In the genomic region with DNA sequence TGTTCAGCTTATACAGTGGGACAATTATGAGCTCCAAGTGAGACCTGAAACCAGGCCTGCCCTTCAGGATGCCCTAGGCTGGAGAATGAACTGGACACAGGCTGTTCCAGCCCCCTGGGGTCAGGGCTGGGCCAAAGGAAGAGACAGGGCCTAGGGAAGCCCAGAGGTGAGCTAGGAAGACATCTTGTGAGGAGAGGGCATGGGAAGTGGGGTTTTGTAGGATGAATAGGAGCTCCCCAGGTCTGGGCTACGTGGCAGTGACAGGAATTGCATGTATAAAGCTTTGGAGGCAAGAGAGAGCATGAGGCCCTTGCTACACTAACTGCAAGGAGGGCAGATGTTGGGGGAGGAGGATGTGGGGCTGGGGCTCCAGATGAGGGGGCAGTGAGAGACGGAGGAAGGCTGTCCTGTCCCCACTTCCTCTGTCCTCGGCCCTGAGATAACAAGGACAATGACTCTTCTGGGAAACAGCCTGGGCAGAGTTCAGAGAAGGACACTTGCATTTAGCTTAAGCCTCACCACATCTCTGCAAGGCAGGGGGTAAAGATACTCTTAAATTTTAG, we compare ENCODE assay signal across 9 cellular contexts. TPM values are rescaled to one million over a fixed set of nuclear protein-coding genes. Genes with fewer than 3 reads are reported as not detected.
A peak's percentile ranks its signal among the peaks of the same experiment; 100 is the strongest.
DNase-seq lines count a peak whose midpoint lies in the region; ATAC-seq, FAIRE-seq and TF ChIP-seq lines count a peak whose summit lies in the region.
"Had no signal": no experiment of that assay in that cellular context is flagged by ENCODE, and none has a peak within 500 bp of the region (broad histone marks: within the 10 kb centered on the region; RNA-seq: fewer than 3 reads in every experiment).

No MANE protein-coding gene starts in this region.

- H3K27me3 ChIP-seq in GM23338 (ENCODE audit: insufficient read depth) = peaks cover 11% of the 10 kb centered on the region

- no peak overlapping the region for H3K27ac ChIP-seq in GM23338 (ENCODE audit: low read depth)

- H3K27ac Mint-ChIP-seq in GM23338 = no peak overlapping the region
- peak overlapping the region; percentile 26 for H3K27ac Mint-ChIP-seq in activated CD8-positive, alpha-beta T cell treated with anti-CD3 and anti-CD28 coated beads for 36 hours
- H3K27ac Mint-ChIP-seq in natural killer cell treated with Interleukin-12 subunit alpha and Interleukin-12 subunit beta and Interleukin-15 and Interleukin-18, amount 100 ng/mL, for 72 hours = no peak overlapping the region
- H3K27ac Mint-ChIP-seq: activated CD4-positive, alpha-beta T cell treated with anti-CD3 and anti-CD28 coated beads, Interleukin-2, amount 10 ng/mL, durations not matched to agents 7 days and 5 days; memory B cell had no signal

- peaks cover 11% of the 10 kb centered on the region for H3K4me1 Mint-ChIP-seq in GM23338
- H3K4me1 Mint-ChIP-seq in activated CD8-positive, alpha-beta T cell treated with anti-CD3 and anti-CD28 coated beads for 36 hours (ENCODE audit: low read depth) = peaks cover 11% of the 10 kb centered on the region
- peaks cover 7 to 8% of the 10 kb centered on the region in 2 donors for H3K4me1 Mint-ChIP-seq in natural killer cell treated with Interleukin-12 subunit alpha and Interleukin-12 subunit beta and Interleukin-15 and Interleukin-18, amount 100 ng/mL, for 72 hours (ENCODE audit: low read depth in 2 of 2)

- DNase-seq in GM23338 (ENCODE audit: low spot score) = no peak
- DNase-seq in activated CD8-positive, alpha-beta T cell treated with anti-CD3 and anti-CD28 coated beads for 36 hours = no peak
- no peak for DNase-seq in natural killer cell treated with Interleukin-12 subunit alpha and Interleukin-12 subunit beta and Interleukin-15 and Interleukin-18, amount 100 ng/mL, for 72 hours (ENCODE audit: low spot score)
- no peak for DNase-seq in RCC 7860 (ENCODE audit: low spot score)
- no peak for DNase-seq in EL
- DNase-seq in NCI-H526 (lab: John Stamatoyannopoulos, UW) = no peak
- DNase-seq: activated CD4-positive, alpha-beta T cell treated with anti-CD3 and anti-CD28 coated beads, Interleukin-2, amount 10 ng/mL, durations not matched to agents 7 days and 5 days; NCI-H510A had no signal

- H3K4me2 ChIP-seq in GM23338 = peak overlapping the region; percentile 95; the same call in 1 of the 2 replicates

- no peak for ATAC-seq in GM23338
- no peak for ATAC-seq in activated CD8-positive, alpha-beta T cell treated with anti-CD3 and anti-CD28 coated beads for 36 hours
- ATAC-seq in natural killer cell treated with Interleukin-12 subunit alpha and Interleukin-12 subunit beta and Interleukin-15 and Interleukin-18, amount 100 ng/mL, for 72 hours = no peak

- no peaks in the 10 kb centered on the region for H3K9me2 ChIP-seq in GM23338 (ENCODE audit: insufficient read depth)

- peaks cover 13% of the 10 kb centered on the region for H3K36me3 Mint-ChIP-seq in GM23338 (ENCODE audit: low read depth)
- peaks cover 9% of the 10 kb centered on the region for H3K36me3 Mint-ChIP-seq in activated CD8-positive, alpha-beta T cell treated with anti-CD3 and anti-CD28 coated beads for 36 hours (ENCODE audit: low read depth)
- H3K36me3 Mint-ChIP-seq in natural killer cell treated with Interleukin-12 subunit alpha and Interleukin-12 subunit beta and Interleukin-15 and Interleukin-18, amount 100 ng/mL, for 72 hours = no peaks in the 10 kb centered on the region

- peak overlapping the region; percentile 64; the same call in 1 of the 2 replicates for H3K4me3 ChIP-seq in GM23338

- no peaks in the 10 kb centered on the region for H4K20me1 ChIP-seq in GM23338 (replicated peaks; ENCODE audit: insufficient read depth)

- POLR2A ChIA-PET in activated CD8-positive, alpha-beta T cell treated with anti-CD3 and anti-CD28 coated beads for 36 hours (lab: Charles Lee) = interaction anchor here (0.6 to 1.3 kb wide), 4 partner anchors 12 to 90 kb away, joined by 3 to 4 read pairs (median 3); partner anchors contain the start of gene MFSD12

- CTCF ChIA-PET in activated CD8-positive, alpha-beta T cell treated with anti-CD3 and anti-CD28 coated beads for 36 hours (lab: Charles Lee) = interaction anchor here (1.0 to 1.4 kb wide), 5 partner anchors 17 to 84 kb away, joined by 3 to 5 read pairs (median 3); partner anchors contain the start of gene GIPC3

- H3K4me3 Mint-ChIP-seq in GM23338 = peak overlapping the region; percentile 69; the same call in 2 of the 3 replicates
- H3K4me3 Mint-ChIP-seq in activated CD8-positive, alpha-beta T cell treated with anti-CD3 and anti-CD28 coated beads for 36 hours = peak overlapping the region; percentile 41
- peak overlapping the region; percentile 63 for H3K4me3 Mint-ChIP-seq in natural killer cell treated with Interleukin-12 subunit alpha and Interleukin-12 subunit beta and Interleukin-15 and Interleukin-18, amount 100 ng/mL, for 72 hours
- H3K4me3 Mint-ChIP-seq: activated CD4-positive, alpha-beta T cell treated with anti-CD3 and anti-CD28 coated beads, Interleukin-2, amount 10 ng/mL, durations not matched to agents 7 days and 5 days had no signal

- no peaks in the 10 kb centered on the region for H3K79me2 ChIP-seq in GM23338 (replicated peaks; ENCODE audit: insufficient read depth)

- intact Hi-C loops in activated CD8-positive, alpha-beta T cell treated with anti-CD3 and anti-CD28 coated beads for 36 hours (cut with micrococcal nuclease) = no loop called here

- FAIRE-seq in RCC 7860 (lab: Jason Lieb, UNC) = no peak

- no peak overlapping the region for H2AFZ ChIP-seq in GM23338

- peaks cover 4% of the 10 kb centered on the region; the same call in 1 of the 2 replicates for H3F3A ChIP-seq in GM23338 (replicated peaks; ENCODE audit: low read depth)

- H3K4me1 ChIP-seq in GM23338 (ENCODE audit: insufficient read depth) = peaks cover 10% of the 10 kb centered on the region

- no peaks in the 10 kb centered on the region for H3K36me3 ChIP-seq in GM23338 (ENCODE audit: insufficient read depth)

- peaks cover 4% of the 10 kb centered on the region for H3K27me3 Mint-ChIP-seq in GM23338 (ENCODE audit: insufficient read depth, low read depth, poor library complexity)
- no peaks in the 10 kb centered on the region for H3K27me3 Mint-ChIP-seq in activated CD8-positive, alpha-beta T cell treated with anti-CD3 and anti-CD28 coated beads for 36 hours
- no peaks in the 10 kb centered on the region for H3K27me3 Mint-ChIP-seq in natural killer cell treated with Interleukin-12 subunit alpha and Interleukin-12 subunit beta and Interleukin-15 and Interleukin-18, amount 100 ng/mL, for 72 hours

- no peak for TF ChIP-seq CTCF in GM23338 (conservative IDR thresholded peaks at IDR 0.05; ENCODE audit: low read depth in 2 of 2)
- no peak for TF ChIP-seq CTCF in activated CD8-positive, alpha-beta T cell treated with anti-CD3 and anti-CD28 coated beads for 36 hours (IDR thresholded peaks at IDR 0.05)

- H3K9me3 Mint-ChIP-seq in GM23338 = no peaks in the 10 kb centered on the region
- no peaks in the 10 kb centered on the region for H3K9me3 Mint-ChIP-seq in activated CD8-positive, alpha-beta T cell treated with anti-CD3 and anti-CD28 coated beads for 36 hours
- no peaks in the 10 kb centered on the region for H3K9me3 Mint-ChIP-seq in natural killer cell treated with Interleukin-12 subunit alpha and Interleukin-12 subunit beta and Interleukin-15 and Interleukin-18, amount 100 ng/mL, for 72 hours
- H3K9me3 Mint-ChIP-seq: activated CD4-positive, alpha-beta T cell treated with anti-CD3 and anti-CD28 coated beads, Interleukin-2, amount 10 ng/mL, durations not matched to agents 7 days and 5 days; memory B cell had no signal

TF ChIP-seq in GM23338, 12 proteins besides CTCF, POLR2A, EP300 and RAD21 (continues in another document):
- TF ChIP-seq NANOG (IDR thresholded peaks at IDR 0.05; ENCODE audit: borderline replicate concordance) = no peak
- TF ChIP-seq, protein P1, sequence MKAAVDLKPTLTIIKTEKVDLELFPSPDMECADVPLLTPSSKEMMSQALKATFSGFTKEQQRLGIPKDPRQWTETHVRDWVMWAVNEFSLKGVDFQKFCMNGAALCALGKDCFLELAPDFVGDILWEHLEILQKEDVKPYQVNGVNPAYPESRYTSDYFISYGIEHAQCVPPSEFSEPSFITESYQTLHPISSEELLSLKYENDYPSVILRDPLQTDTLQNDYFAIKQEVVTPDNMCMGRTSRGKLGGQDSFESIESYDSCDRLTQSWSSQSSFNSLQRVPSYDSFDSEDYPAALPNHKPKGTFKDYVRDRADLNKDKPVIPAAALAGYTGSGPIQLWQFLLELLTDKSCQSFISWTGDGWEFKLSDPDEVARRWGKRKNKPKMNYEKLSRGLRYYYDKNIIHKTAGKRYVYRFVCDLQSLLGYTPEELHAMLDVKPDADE (IDR thresholded peaks at IDR 0.05) = no peak

RNA-seq across cellular contexts. Expression of gene TBXA2R, which starts 1.5 kb away (rescaled TPM):
- 0.73 and 0.82 TPM in 2 replicates for total RNA-seq in GM23338 (2014; rRNA removed; shearing (Covaris generic))
- polyA plus RNA-seq in GM23338 (2016; fragmentation: Nextera tagmentation; extraction: Ambion mirVana) = 0.42 and 0.47 TPM in 2 replicates
- 1 to 10 TPM; 2.7 to 3.0 TPM for total RNA-seq in activated CD8-positive, alpha-beta T cell treated with anti-CD3 and anti-CD28 coated beads for 36 hours
- under 1 TPM in 1 of 2 donors, not detected in 1; 0.28 TPM for total RNA-seq in natural killer cell treated with Interleukin-12 subunit alpha and Interleukin-12 subunit beta and Interleukin-15 and Interleukin-18, amount 100 ng/mL, for 72 hours

RNA-seq across cellular contexts. Expression of gene CACTIN, which starts 18.4 kb away (rescaled TPM):
- total RNA-seq in GM23338 (2014; rRNA removed; shearing (Covaris generic)) = 47.4 and 47.7 TPM in 2 replicates
- 14.3 and 16.9 TPM in 2 replicates for polyA plus RNA-seq in GM23338 (2016; fragmentation: Nextera tagmentation; extraction: Ambion mirVana)
- 10 to 100 TPM; 25.9 to 28.5 TPM for total RNA-seq in activated CD8-positive, alpha-beta T cell treated with anti-CD3 and anti-CD28 coated beads for 36 hours
- 10 to 100 TPM; 28.9 to 44.7 TPM for total RNA-seq in natural killer cell treated with Interleukin-12 subunit alpha and Interleukin-12 subunit beta and Interleukin-15 and Interleukin-18, amount 100 ng/mL, for 72 hours

RNA-seq across cellular contexts. Expression of gene GIPC3, which starts 22.9 kb away (rescaled TPM):
- total RNA-seq in GM23338 (2014; rRNA removed; shearing (Covaris generic)) = 0.59 and 1.6 TPM in 2 replicates
- 0.26 and 0.48 TPM in 2 replicates for polyA plus RNA-seq in GM23338 (2016; fragmentation: Nextera tagmentation; extraction: Ambion mirVana)
- total RNA-seq in activated CD8-positive, alpha-beta T cell treated with anti-CD3 and anti-CD28 coated beads for 36 hours = under 1 TPM; 0.09 to 0.14 TPM
- under 1 TPM; 0.25 to 0.40 TPM for total RNA-seq in natural killer cell treated with Interleukin-12 subunit alpha and Interleukin-12 subunit beta and Interleukin-15 and Interleukin-18, amount 100 ng/mL, for 72 hours

RNA-seq across cellular contexts. Expression of gene HMG20B, which starts 35.4 kb away (rescaled TPM):
- total RNA-seq in GM23338 (2014; rRNA removed; shearing (Covaris generic)) = 107 and 130 TPM in 2 replicates
- polyA plus RNA-seq in GM23338 (2016; fragmentation: Nextera tagmentation; extraction: Ambion mirVana) = 74.1 and 77.8 TPM in 2 replicates
- total RNA-seq in activated CD8-positive, alpha-beta T cell treated with anti-CD3 and anti-CD28 coated beads for 36 hours = 10 to 100 TPM; 42.7 to 47.3 TPM
- total RNA-seq in natural killer cell treated with Interleukin-12 subunit alpha and Interleukin-12 subunit beta and Interleukin-15 and Interleukin-18, amount 100 ng/mL, for 72 hours = 10 to 100 TPM; 38.2 to 48.0 TPM

RNA-seq across cellular contexts. Expression of gene MFSD12, which starts 50.8 kb away (rescaled TPM):
- 75.5 and 91.1 TPM in 2 replicates for total RNA-seq in GM23338 (2014; rRNA removed; shearing (Covaris generic))
- 35.3 and 36.1 TPM in 2 replicates for polyA plus RNA-seq in GM23338 (2016; fragmentation: Nextera tagmentation; extraction: Ambion mirVana)
- total RNA-seq in activated CD8-positive, alpha-beta T cell treated with anti-CD3 and anti-CD28 coated beads for 36 hours = 10 to 100 TPM; 62.4 to 63.5 TPM
- 10 to 100 TPM; 72.2 to 73.1 TPM for total RNA-seq in natural killer cell treated with Interleukin-12 subunit alpha and Interleukin-12 subunit beta and Interleukin-15 and Interleukin-18, amount 100 ng/mL, for 72 hours
